Comparison of ENCODE assay signal across 3 cellular contexts in the genomic region with DNA sequence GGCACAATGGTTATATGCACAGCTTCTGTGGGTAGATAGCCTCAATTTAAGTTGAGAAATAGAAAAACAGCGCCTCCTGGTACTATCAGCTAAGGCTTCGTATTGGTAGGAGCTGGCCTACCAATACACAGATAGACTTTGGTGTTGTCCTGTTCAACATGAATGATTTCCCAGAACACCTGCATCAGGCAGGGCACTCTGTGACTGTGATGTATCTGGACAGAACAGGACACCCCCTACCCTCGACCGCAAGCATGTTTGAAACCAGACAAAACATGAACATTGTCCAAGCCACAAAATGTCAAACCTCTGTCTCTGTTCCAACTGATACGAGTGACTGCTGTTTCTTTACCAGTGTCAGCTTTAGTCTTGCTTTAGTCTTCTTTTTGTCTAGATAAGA.
"Had no signal": no experiment of that assay in that cellular context is flagged by ENCODE, and none has a peak within 500 bp of the region (broad histone marks: within the 10 kb centered on the region; RNA-seq: fewer than 3 reads in every experiment).

No MANE protein-coding gene starts in this region.

- H3K4me3 ChIP-seq: GM12878 had no signal

- DNase-seq: GDM1, GF-D8 had no signal

- ATAC-seq: GM12878 had no signal
